8 cellular contexts compared by ENCODE assay signal in genomic region chr10:17454801-17455520, GRCh38. TPM values are rescaled to one million over a fixed set of nuclear protein-coding genes. Genes with fewer than 3 reads are reported as not detected.
DNase-seq lines count a peak whose midpoint lies in the region; ATAC-seq and TF ChIP-seq lines count a peak whose summit lies in the region.

No MANE protein-coding gene starts in this region.

- ATAC-seq in activated CD4-positive, alpha-beta T cell treated with anti-CD3 and anti-CD28 coated beads for 36 hours, result peak; percentile 14
- no peak for ATAC-seq in T-helper 17 cell
- no peak for ATAC-seq in HG02678 (IDR thresholded peaks at IDR 0.05; ENCODE audit: unreplicated experiment)

- 51 to 58% (median 55%) methylated on average over 6 of the region's 6 CpGs for WGBS in stomach, 5 donors

- no peaks in the 10 kb centered on the region for H3K9me3 Mint-ChIP-seq in activated CD4-positive, alpha-beta T cell treated with anti-CD3 and anti-CD28 coated beads for 36 hours (ENCODE audit: low read depth)

- CTCF ChIA-PET in activated CD4-positive, alpha-beta T cell treated with anti-CD3 and anti-CD28 coated beads for 36 hours (lab: Charles Lee), result interaction anchor here (0.7 to 1.4 kb wide), 5 partner anchors 10 to 378 kb away, joined by 3 to 5 read pairs (median 3); no protein-coding TSS in a partner anchor

- H3K27me3 ChIP-seq in right atrium auricular region (no peaks in the 10 kb centered on the region), stomach (peaks cover 6 to 51% (median 36%) of the 10 kb centered on the region in 3 donors)

- intact Hi-C loops in activated CD4-positive, alpha-beta T cell treated with anti-CD3 and anti-CD28 coated beads for 36 hours (cut with DNase I, micrococcal nuclease), result no loop called here
- intact Hi-C loops in stomach (cut with DNase I; ENCODE audit: low total_unique reads), result no loop called here

- no peak for TF ChIP-seq POLR2A in stomach (IDR thresholded peaks at IDR 0.05)

- H3K27me3 Mint-ChIP-seq in activated CD4-positive, alpha-beta T cell treated with anti-CD3 and anti-CD28 coated beads for 36 hours, result peaks cover 32% of the 10 kb centered on the region
- H3K27me3 Mint-ChIP-seq in T-helper 17 cell, result no peaks in the 10 kb centered on the region

- peak overlapping the region in 1 of 2 donors; percentile 4 for H3K27ac ChIP-seq in right atrium auricular region
- peak overlapping the region in 1 of 5 donors; percentile 8 for H3K27ac ChIP-seq in stomach

- H3K9me3 ChIP-seq in T-helper 17 cell (ENCODE audit: control insufficient read depth, low read length, poor library complexity, severe bottlenecking) (no peaks in the 10 kb centered on the region), right atrium auricular region (peaks cover 0 to 4% of the 10 kb centered on the region in 2 donors), stomach (peaks cover 0 to 9% (median 4%) of the 10 kb centered on the region in 4 donors)

- DNase-seq in activated CD4-positive, alpha-beta T cell treated with anti-CD3 and anti-CD28 coated beads for 36 hours, result no peak
- no peak for DNase-seq in activated CD4-positive, alpha-beta T cell treated with anti-CD3 and anti-CD28 coated beads for 4 hours
- DNase-seq in T-helper 17 cell (no peak), right atrium auricular region (ENCODE audit: low spot score) (no peak), stomach (no peak), cortex of kidney (lab: John Stamatoyannopoulos, UW) (no peak), activated gamma-delta T cell treated with Interleukin-2 at 50 U/mL for 16 hours (no peak)

- H3K4me1 ChIP-seq in right atrium auricular region (peaks cover 0 to 15% of the 10 kb centered on the region in 2 donors), stomach (peaks cover 7 to 21% (median 17%) of the 10 kb centered on the region in 4 donors)

- peaks cover 16% of the 10 kb centered on the region for H3K4me1 Mint-ChIP-seq in activated CD4-positive, alpha-beta T cell treated with anti-CD3 and anti-CD28 coated beads for 36 hours
- H3K4me1 Mint-ChIP-seq in T-helper 17 cell, result peaks cover 12% of the 10 kb centered on the region

- peak overlapping the region; percentile 71 for H3K4me3 Mint-ChIP-seq in activated CD4-positive, alpha-beta T cell treated with anti-CD3 and anti-CD28 coated beads for 36 hours
- H3K4me3 Mint-ChIP-seq in T-helper 17 cell, result peak overlapping the region; percentile 86

- no peak overlapping the region for H3K27ac Mint-ChIP-seq in activated CD4-positive, alpha-beta T cell treated with anti-CD3 and anti-CD28 coated beads for 36 hours
- H3K27ac Mint-ChIP-seq in T-helper 17 cell, result no peak overlapping the region

- POLR2A ChIA-PET in activated CD4-positive, alpha-beta T cell treated with anti-CD3 and anti-CD28 coated beads for 36 hours (lab: Charles Lee), result interaction anchor here (0.7 kb wide), 1 partner anchor 18 kb away, joined by 4 read pairs; no protein-coding TSS in a partner anchor

- TF ChIP-seq CTCF in right atrium auricular region (IDR thresholded peaks at IDR 0.05), result no peak
- no peak for TF ChIP-seq CTCF in stomach (IDR thresholded peaks at IDR 0.05)

- H3K4me3 ChIP-seq in right atrium auricular region (peak overlapping the region; percentile 35 to 52), stomach (peak overlapping the region; percentile 39 to 49 (median 44))

- H3K36me3 Mint-ChIP-seq in activated CD4-positive, alpha-beta T cell treated with anti-CD3 and anti-CD28 coated beads for 36 hours (ENCODE audit: low read depth), result no peaks in the 10 kb centered on the region
- no peaks in the 10 kb centered on the region for H3K36me3 Mint-ChIP-seq in T-helper 17 cell (ENCODE audit: low read depth)

- no peak for TF ChIP-seq EP300 in stomach (IDR thresholded peaks at IDR 0.05)

- H3K36me3 ChIP-seq in right atrium auricular region (no peaks in the 10 kb centered on the region), stomach (no peaks in the 10 kb centered on the region)

RNA-seq across cellular contexts. Expression of gene ST8SIA6, which starts 0.6 kb away (rescaled TPM):
- total RNA-seq in activated CD4-positive, alpha-beta T cell treated with anti-CD3 and anti-CD28 coated beads for 36 hours, result not detected
- total RNA-seq in T-helper 17 cell (1 to 10 TPM in 1 of 2 donors, under 1 TPM in 1; 0.72 to 4.1 TPM), right atrium auricular region (10 to 100 TPM in 1 of 2 donors, 1 to 10 TPM in 1; 5.3 to 11.0 TPM), stomach (1 to 10 TPM in 1 of 5 donors, not detected in 4; 3.7 TPM)
- under 1 TPM in 2 of 3 donors, not detected in 1; 0.08 to 0.19 TPM for polyA plus RNA-seq in stomach
